In the genomic region with DNA sequence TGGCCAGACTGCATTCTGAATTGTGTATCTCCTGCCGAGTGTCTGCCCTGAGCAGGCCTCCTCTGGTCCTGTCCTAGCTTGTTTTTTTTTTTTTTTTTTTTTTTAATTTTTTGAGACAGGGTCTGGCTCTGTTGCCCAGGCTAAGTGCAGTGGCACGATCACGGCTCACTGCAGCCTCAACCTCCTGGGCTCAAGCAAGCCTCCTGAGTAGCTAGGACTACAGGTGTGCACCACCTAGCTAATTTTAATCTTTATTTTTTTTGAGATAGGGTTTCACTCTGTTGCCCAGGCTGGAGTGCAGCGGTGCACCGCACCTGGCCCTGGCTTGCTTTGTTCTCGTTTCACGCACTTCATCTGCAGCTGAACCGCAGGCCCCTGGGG, we compare ENCODE assay signal across 21 cellular contexts. TPM values are rescaled to one million over a fixed set of nuclear protein-coding genes. Genes with fewer than 3 reads are reported as not detected.
"Had no signal": no experiment of that assay in that cellular context is flagged by ENCODE, and none has a peak within 500 bp of the region (broad histone marks: within the 10 kb centered on the region; RNA-seq: fewer than 3 reads in every experiment).

No MANE protein-coding gene starts in this region.

- H3K36me3 Mint-ChIP-seq: activated naive CD4-positive, alpha-beta T cell treated with anti-CD3 and anti-CD28 coated beads, Interleukin-2, amount 10 ng/mL, durations not matched to agents 7 days and 5 days had no signal

- DNase-seq: activated CD4-positive, alpha-beta T cell treated with anti-CD3 and anti-CD28 coated beads for 48 hours; activated CD4-positive, CD25-positive, alpha-beta regulatory T cell; activated CD8-positive, alpha-beta memory T cell treated with anti-CD3 and anti-CD28 coated beads, Interleukin-2, amount 50 U/mL, for 4 hours; activated naive CD4-positive, alpha-beta T cell treated with anti-CD3 and anti-CD28 coated beads, Interleukin-2, amount 10 ng/mL, durations not matched to agents 7 days and 5 days; activated T-cell treated with anti-CD3 and anti-CD28 coated beads, Interleukin-2, amount 50 U/mL, for 4 hours; colonic mucosa; erythroblast; foreskin melanocyte; kidney; stimulated activated CD4-positive, alpha-beta T cell treated with anti-CD3 and anti-CD28 coated beads, Interleukin-4, amount 100 ng/mL, for 1 hour; stimulated activated naive CD8-positive, alpha-beta T cell treated with anti-CD3 and anti-CD28 coated beads, Interleukin-15, amount 100 ng/mL, for 72 hours; trophoblast cell had no signal

- H3K4me3 Mint-ChIP-seq: activated naive CD4-positive, alpha-beta T cell treated with anti-CD3 and anti-CD28 coated beads, Interleukin-2, amount 10 ng/mL, durations not matched to agents 7 days and 5 days; activated T-cell treated with anti-CD3 and anti-CD28 coated beads, Interleukin-2, amount 50 U/mL, for 4 hours; central memory CD8-positive, alpha-beta T cell; T-helper 1 cell treated with Interleukin-12 subunit alpha and Interleukin-12 subunit beta and Interleukin-4 antibody, amounts not matched to agents 30 μg/mL and 1 μg/mL, for 36 hours had no signal

- H3K27ac ChIP-seq: ascending aorta, colonic mucosa, suprapubic skin had no signal

- H3K36me3 ChIP-seq: ascending aorta, colonic mucosa, suprapubic skin had no signal

- H3K27me3 Mint-ChIP-seq: stimulated activated naive CD8-positive, alpha-beta T cell treated with anti-CD3 and anti-CD28 coated beads, Interleukin-15, amount 100 ng/mL, for 72 hours had no signal

- H3K27ac Mint-ChIP-seq: stimulated activated naive CD8-positive, alpha-beta T cell treated with anti-CD3 and anti-CD28 coated beads, Interleukin-15, amount 100 ng/mL, for 72 hours; T-helper 1 cell treated with Interleukin-12 subunit alpha and Interleukin-12 subunit beta and Interleukin-4 antibody, amounts not matched to agents 30 μg/mL and 1 μg/mL, for 36 hours had no signal

- H3K27me3 ChIP-seq: ascending aorta, colonic mucosa had no signal

- FAIRE-seq: endometrium, kidney had no signal

- H3K9me3 Mint-ChIP-seq: activated naive CD4-positive, alpha-beta T cell treated with anti-CD3 and anti-CD28 coated beads, Interleukin-2, amount 10 ng/mL, durations not matched to agents 7 days and 5 days; activated T-cell treated with anti-CD3 and anti-CD28 coated beads, Interleukin-2, amount 50 U/mL, for 4 hours; central memory CD8-positive, alpha-beta T cell; stimulated activated naive CD8-positive, alpha-beta T cell treated with anti-CD3 and anti-CD28 coated beads, Interleukin-15, amount 100 ng/mL, for 72 hours; T-helper 1 cell treated with Interleukin-12 subunit alpha and Interleukin-12 subunit beta and Interleukin-4 antibody, amounts not matched to agents 30 μg/mL and 1 μg/mL, for 36 hours had no signal

- H3K9me3 ChIP-seq: ascending aorta, colonic mucosa, suprapubic skin had no signal

- H3K4me1 Mint-ChIP-seq: central memory CD8-positive, alpha-beta T cell had no signal

- H3K4me3 ChIP-seq: ascending aorta, colonic mucosa, lung, smooth muscle cell, suprapubic skin had no signal

- H3K4me1 ChIP-seq: ascending aorta, colonic mucosa had no signal

RNA-seq across cellular contexts. Expression of gene COL26A1, which starts 23.5 kb away (rescaled TPM):
- total RNA-seq: ascending aorta, osteoblast, pulmonary artery endothelial cell had no signal
